In the genomic region with DNA sequence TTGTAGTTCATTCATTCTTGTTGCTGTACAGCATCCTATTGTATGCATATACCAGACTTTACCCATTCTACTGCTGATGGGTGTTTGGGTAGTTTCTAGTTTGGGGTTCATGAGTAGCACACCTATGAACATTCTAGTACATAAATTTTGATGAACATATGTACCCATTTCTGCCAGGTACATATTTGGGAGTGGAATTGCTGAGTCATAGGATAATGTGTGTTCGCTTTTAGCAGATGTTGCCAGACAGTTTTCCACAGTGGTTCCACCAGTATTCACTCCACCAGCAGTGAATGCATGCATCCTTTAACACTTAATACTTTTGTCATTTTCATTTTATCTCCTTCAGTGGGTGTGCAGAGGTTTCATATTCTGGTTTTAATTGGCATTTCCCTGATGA, we compare ENCODE assay signal across 2 cellular contexts.
TF ChIP-seq lines count a peak whose summit lies in the region.

No MANE protein-coding gene starts in this region.

TF ChIP-seq in HepG2, 621 proteins besides CTCF, POLR2A, EP300 and RAD21:
- peak; percentile 63; the same call in 1 of the 2 replicates for TF ChIP-seq NFE2L2 (IDR thresholded peaks at IDR 0.05; ENCODE audit: low read length)
- TF ChIP-seq DMAP1 (CRISPR knock-in tag; IDR thresholded peaks at IDR 0.05), result no peak
- TF ChIP-seq HNRNPH1 (optimal IDR thresholded peaks at IDR 0.05; ENCODE audit: low read depth, low read length), result no peak
- TF ChIP-seq MAFF (IDR thresholded peaks at IDR 0.05; ENCODE audit: low read depth, low read length), result peak; percentile 44; the same call in 1 of the 2 replicates
- no peak for TF ChIP-seq ZSCAN31 (CRISPR knock-in tag; IDR thresholded peaks at IDR 0.05; ENCODE audit: low read depth)
- peak; percentile 62 to 81; a peak in 3 of 4 replicates for TF ChIP-seq MAFK (conservative IDR thresholded peaks at IDR 0.05 in 1 of 2, IDR thresholded peaks at IDR 0.05 in 1 of 2; ENCODE audit: low read length in 2 of 2)
TF ChIP-seq in HepG2: peak in this region for 3.

TF ChIP-seq in K562, 482 proteins besides CTCF, POLR2A, EP300 and RAD21:
- peak; percentile 58 for TF ChIP-seq MAFK (IDR thresholded peaks at IDR 0.05; ENCODE audit: low read length)
- TF ChIP-seq ZNF316 (IDR thresholded peaks at IDR 0.05), result peak; percentile 90
- no peak for TF ChIP-seq FIP1L1 (IDR thresholded peaks at IDR 0.05; ENCODE audit: low read depth, low read length, poor library complexity, severe bottlenecking)
- peak; percentile 79 for TF ChIP-seq MAFF (IDR thresholded peaks at IDR 0.05; ENCODE audit: low read length)
- TF ChIP-seq ZNF449 (CRISPR knock-in tag; IDR thresholded peaks at IDR 0.05), result no peak
- no peak for TF ChIP-seq MNT (conservative IDR thresholded peaks at IDR 0.05)
- TF ChIP-seq NFE2 (IDR thresholded peaks at IDR 0.05; ENCODE audit: low read depth), result peak; percentile 78
- peak; percentile 82 for TF ChIP-seq MAFG (tag; conservative IDR thresholded peaks at IDR 0.05)
- peak; percentile 79 for TF ChIP-seq C11orf30 (IDR thresholded peaks at IDR 0.05; ENCODE audit: low read depth)
- TF ChIP-seq, protein P1, sequence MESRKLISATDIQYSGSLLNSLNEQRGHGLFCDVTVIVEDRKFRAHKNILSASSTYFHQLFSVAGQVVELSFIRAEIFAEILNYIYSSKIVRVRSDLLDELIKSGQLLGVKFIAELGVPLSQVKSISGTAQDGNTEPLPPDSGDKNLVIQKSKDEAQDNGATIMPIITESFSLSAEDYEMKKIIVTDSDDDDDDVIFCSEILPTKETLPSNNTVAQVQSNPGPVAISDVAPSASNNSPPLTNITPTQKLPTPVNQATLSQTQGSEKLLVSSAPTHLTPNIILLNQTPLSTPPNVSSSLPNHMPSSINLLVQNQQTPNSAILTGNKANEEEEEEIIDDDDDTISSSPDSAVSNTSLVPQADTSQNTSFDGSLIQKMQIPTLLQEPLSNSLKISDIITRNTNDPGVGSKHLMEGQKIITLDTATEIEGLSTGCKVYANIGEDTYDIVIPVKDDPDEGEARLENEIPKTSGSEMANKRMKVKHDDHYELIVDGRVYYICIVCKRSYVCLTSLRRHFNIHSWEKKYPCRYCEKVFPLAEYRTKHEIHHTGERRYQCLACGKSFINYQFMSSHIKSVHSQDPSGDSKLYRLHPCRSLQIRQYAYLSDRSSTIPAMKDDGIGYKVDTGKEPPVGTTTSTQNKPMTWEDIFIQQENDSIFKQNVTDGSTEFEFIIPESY (CRISPR knock-in tag; IDR thresholded peaks at IDR 0.05), result no peak
- TF ChIP-seq NFE2L1 (tag; IDR thresholded peaks at IDR 0.05; ENCODE audit: borderline replicate concordance, low read depth), result peak; percentile 41; the same call in 1 of the 2 replicates
- TF ChIP-seq MECOM (CRISPR knock-in tag; IDR thresholded peaks at IDR 0.05), result no peak
